ENCODE assay signal across 26 cellular contexts in the genomic region with DNA sequence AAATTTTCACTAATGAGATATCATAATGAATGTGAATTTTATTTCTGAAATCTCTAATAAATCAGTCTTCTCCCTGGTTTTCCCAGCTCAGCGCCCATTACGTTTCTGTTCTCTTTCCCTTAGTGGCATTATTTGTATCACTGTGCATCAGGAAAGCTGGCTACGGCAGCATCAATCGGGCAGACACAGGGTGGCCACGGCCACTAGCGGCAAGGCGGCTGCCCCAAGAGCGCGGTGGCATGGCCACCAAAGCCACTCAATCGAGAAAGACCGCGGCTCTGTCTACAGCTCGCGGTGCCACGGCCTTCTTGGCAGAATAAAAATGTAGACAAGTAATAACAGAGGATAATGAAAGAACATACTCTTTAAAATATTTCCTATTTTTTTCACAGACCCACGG.
DNase-seq lines count a peak whose midpoint lies in the region; ATAC-seq and TF ChIP-seq lines count a peak whose summit lies in the region.
"Had no signal": no experiment of that assay in that cellular context is flagged by ENCODE, and none has a peak within 500 bp of the region (broad histone marks: within the 10 kb centered on the region; RNA-seq: fewer than 3 reads in every experiment).

No MANE protein-coding gene starts in this region.

- H3K9me3 ChIP-seq in SU-DHL-6 (ENCODE audit: insufficient read depth, low read length) (no peaks in the 10 kb centered on the region), psoas muscle (no peaks in the 10 kb centered on the region)
- H3K9me3 ChIP-seq: breast epithelium, left lung, tibial nerve had no signal

- H3K36me3 ChIP-seq in SU-DHL-6 (ENCODE audit: low read length) (peaks cover 37% of the 10 kb centered on the region), psoas muscle (ENCODE audit: insufficient read depth in 1 of 2, low read depth in 1 of 2) (no peaks in the 10 kb centered on the region)
- H3K36me3 ChIP-seq: breast epithelium, left lung, tibial nerve, WERI-Rb-1 had no signal

- peak overlapping the region; percentile 100 for H3K27ac ChIP-seq in SU-DHL-6 (ENCODE audit: low read depth, low read length)
- H3K27ac ChIP-seq in psoas muscle, result no peak overlapping the region
- H3K27ac ChIP-seq: breast epithelium, left lung, WERI-Rb-1 had no signal

- peak overlapping the region; percentile 99 for H3K9ac ChIP-seq in SU-DHL-6 (ENCODE audit: low read length)

- H3K4me2 ChIP-seq in SU-DHL-6 (ENCODE audit: low read depth, low read length, poor library complexity, severe bottlenecking), result peak overlapping the region; percentile 100

- ATAC-seq in psoas muscle, result no peak
- ATAC-seq in GM21360 (IDR thresholded peaks at IDR 0.05; ENCODE audit: unreplicated experiment), result no peak
- ATAC-seq: activated T-helper 17 cell treated with anti-CD3 and anti-CD28 coated beads, Interleukin-2, amount 50 U/mL, for 72 hours; left lung; naive thymus-derived CD4-positive, alpha-beta T cell had no signal

- TF ChIP-seq POLR2A in GM19193 (IDR thresholded peaks at IDR 0.05; ENCODE audit: extremely low read depth, insufficient read depth, insufficient read length), result peak; percentile 97

- H3K4me1 ChIP-seq in psoas muscle, result no peaks in the 10 kb centered on the region
- H3K4me1 ChIP-seq: breast epithelium, left lung had no signal

- no peak for DNase-seq in psoas muscle
- no peak for DNase-seq in SIG-M5 treated with dmso at 0.1 percent for 504 hours (lab: John Stamatoyannopoulos, UW; ENCODE audit: unreplicated experiment)
- DNase-seq in DMS 273 (lab: John Stamatoyannopoulos, UW; ENCODE audit: unreplicated experiment), result no peak
- DNase-seq: activated CD4-positive, alpha-beta T cell treated with anti-CD3 and anti-CD28 coated beads, Interleukin-2, amount 10 ng/mL, durations not matched to agents 7 days and 5 days; activated naive CD4-positive, alpha-beta T cell treated with anti-CD3 and anti-CD28 coated beads, Interleukin-2, amount 50 U/mL, for 16 hours; C1 segment of cervical spinal cord; COR-L47; GDM1; Kasumi-1; left lung; naive thymus-derived CD4-positive, alpha-beta T cell; NCI-H1048; NCI-H1694 treated with DMSO at 0.1 percent for 48 hours; NCI-H510A treated with DMSO at 0.1 percent for 48 hours; NK-92 treated with Interleukin-12 subunit alpha and Interleukin-12 subunit beta, amount 100 ng/mL, for 24 hours; SHP77 treated with DMSO at 0.1 percent for 48 hours; SW 1271; T1000; WERI-Rb-1 had no signal

- no peaks in the 10 kb centered on the region for H4K20me1 ChIP-seq in SU-DHL-6 (ENCODE audit: low read depth, low read length)

- peaks cover 66% of the 10 kb centered on the region for H3F3A ChIP-seq in SU-DHL-6 (ENCODE audit: insufficient read depth)

- H3K9me2 ChIP-seq in SU-DHL-6 (replicated peaks; ENCODE audit: insufficient read depth, low read length), result no peaks in the 10 kb centered on the region

- WGBS in psoas muscle, 3 donors, result 91 to 96% (median 95%) methylated on average over 16 of the region's 16 CpGs

- H3K27me3 ChIP-seq in SU-DHL-6 (ENCODE audit: low read length) (no peaks in the 10 kb centered on the region), psoas muscle (ENCODE audit: insufficient read depth in 3 of 3, low read length in 2 of 3) (peaks cover 0 to 2% (median 0%) of the 10 kb centered on the region in 3 donors)
- H3K27me3 ChIP-seq: left lung, tibial nerve had no signal

- intact Hi-C loops in psoas muscle (cut with DNase I), result no loop called here

- H2AFZ ChIP-seq in SU-DHL-6 (ENCODE audit: low read depth, low read length, severe bottlenecking), result no peak overlapping the region

- TF ChIP-seq CTCF in SU-DHL-6 (IDR thresholded peaks at IDR 0.05; ENCODE audit: insufficient read depth, low read length, poor library complexity, severe bottlenecking), result no peak
- no peak for TF ChIP-seq CTCF in psoas muscle (IDR thresholded peaks at IDR 0.05)

- peak overlapping the region; percentile 42; the same call in 1 of the 2 replicates for H3K4me3 ChIP-seq in GM08714 (ENCODE audit: low read length)
- peak overlapping the region; percentile 83 for H3K4me3 ChIP-seq in SU-DHL-6 (ENCODE audit: insufficient read depth, low read length, poor library complexity, severe bottlenecking)
- H3K4me3 ChIP-seq in psoas muscle, result peak overlapping the region; percentile 33
- H3K4me3 ChIP-seq: breast epithelium, left lung had no signal

- H3K79me2 ChIP-seq in SU-DHL-6 (ENCODE audit: insufficient read depth, low read length), result peaks cover 23% of the 10 kb centered on the region

Comparison
In these comparisons a context has a peak if more than half of its experiments do, and no peak if none do; other contexts are left out.
1. H3K4me3 ChIP-seq: peak in every context shown above with its lines; median percentile 83 in SU-DHL-6; 42 in GM08714; 33 in psoas muscle.